In genomic region chr10:48531486-48531885, GRCh38 we compare ENCODE assay signal across 29 cellular contexts.
"Had no signal": no experiment of that assay in that cellular context is flagged by ENCODE, and none has a peak within 500 bp of the region (broad histone marks: within the 10 kb centered on the region; RNA-seq: fewer than 3 reads in every experiment).

No MANE protein-coding gene starts in this region.

- H3K4me1 ChIP-seq: parathyroid adenoma, suprapubic skin had no signal

- H3K79me2 ChIP-seq: parathyroid adenoma had no signal

- H3K36me3 Mint-ChIP-seq: activated naive CD4-positive, alpha-beta T cell treated with anti-CD3 and anti-CD28 coated beads, Interleukin-2, amount 50 U/mL, for 24 hours; brain; immature natural killer cell; naive thymus-derived CD8-positive, alpha-beta T cell; WTC11 had no signal

- H3K27ac ChIP-seq: cardiac muscle cell, coronary artery, dorsolateral prefrontal cortex, gastroesophageal sphincter, parathyroid adenoma, suprapubic skin, tibial artery had no signal

- H3K9ac ChIP-seq: parathyroid adenoma had no signal

- H3K9me3 Mint-ChIP-seq: activated CD8-positive, alpha-beta T cell treated with anti-CD3 and anti-CD28 coated beads for 36 hours; activated naive CD4-positive, alpha-beta T cell treated with anti-CD3 and anti-CD28 coated beads, Interleukin-2, amount 50 U/mL, for 24 hours; activated T-cell treated with anti-CD3 and anti-CD28 coated beads, Interleukin-2, amount 50 U/mL, for 4 hours; activated T-helper 2 cell treated with anti-CD3 and anti-CD28 coated beads, Interferon-gamma antibody, Interleukin-2, Interleukin-4, amounts not matched to agents 10 μg/mL and 5 μg/mL and 100 μg/mL, durations not matched to agents 14 hours and 24 hours and 36 hours; immature natural killer cell had no signal

- H3K9me3 ChIP-seq: gastroesophageal sphincter, suprapubic skin, tibial artery had no signal

- H3K27ac Mint-ChIP-seq: activated CD8-positive, alpha-beta T cell treated with anti-CD3 and anti-CD28 coated beads for 36 hours; activated naive CD4-positive, alpha-beta T cell treated with anti-CD3 and anti-CD28 coated beads, Interleukin-2, amount 50 U/mL, for 24 hours; activated T-helper 2 cell treated with anti-CD3 and anti-CD28 coated beads, Interferon-gamma antibody, Interleukin-2, Interleukin-4, amounts not matched to agents 10 μg/mL and 5 μg/mL and 100 μg/mL, durations not matched to agents 14 hours and 24 hours and 36 hours; brain; effector memory CD8-positive, alpha-beta T cell; immature natural killer cell; naive thymus-derived CD8-positive, alpha-beta T cell; T-helper 17 cell; WTC11 had no signal

- H3K27me3 ChIP-seq: cardiac muscle cell, dorsolateral prefrontal cortex, gastroesophageal sphincter, suprapubic skin, tibial artery had no signal

- H2AFZ ChIP-seq: parathyroid adenoma had no signal

- H3K4me3 Mint-ChIP-seq: activated CD8-positive, alpha-beta T cell treated with anti-CD3 and anti-CD28 coated beads for 36 hours; activated naive CD4-positive, alpha-beta T cell treated with anti-CD3 and anti-CD28 coated beads, Interleukin-2, amount 50 U/mL, for 24 hours; activated T-cell treated with anti-CD3 and anti-CD28 coated beads, Interleukin-2, amount 50 U/mL, for 4 hours; brain; effector memory CD8-positive, alpha-beta T cell; immature natural killer cell; naive thymus-derived CD8-positive, alpha-beta T cell; neural crest cell; T-helper 17 cell; WTC11 had no signal

- H3K4me3 ChIP-seq: cardiac muscle cell, coronary artery, dorsolateral prefrontal cortex, gastroesophageal sphincter, suprapubic skin, tibial artery had no signal

- H3K4me1 Mint-ChIP-seq: activated naive CD4-positive, alpha-beta T cell treated with anti-CD3 and anti-CD28 coated beads, Interleukin-2, amount 50 U/mL, for 24 hours; immature natural killer cell; naive thymus-derived CD8-positive, alpha-beta T cell; T-helper 17 cell had no signal

- DNase-seq: activated CD4-positive, alpha-beta T cell treated with anti-CD3 and anti-CD28 coated beads, Interleukin-2, amount 50 U/mL, for 1 hour; activated CD8-positive, alpha-beta T cell treated with anti-CD3 and anti-CD28 coated beads for 36 hours; activated T-cell treated with anti-CD3 and anti-CD28 coated beads, Interleukin-2, amount 50 U/mL, for 4 hours; cerebellar nuclear complex; effector memory CD8-positive, alpha-beta T cell; erythroblast; hypothalamus; immature natural killer cell; mesenchymal stem cell; occipital lobe; right cardiac atrium; stimulated activated CD4-positive, alpha-beta T cell treated with anti-CD3 and anti-CD28 coated beads, Interleukin-15, amount 100 ng/mL, for 24 hours; stimulated activated CD4-positive, alpha-beta T cell treated with anti-CD3 and anti-CD28 coated beads, Interleukin-2, amount 100 ng/mL, for 24 hours; stimulated activated naive CD4-positive, alpha-beta T cell; T-helper 17 cell; T1000 had no signal

- H3K36me3 ChIP-seq: cardiac muscle cell, gastroesophageal sphincter, suprapubic skin, tibial artery had no signal
